Comparison of ENCODE assay signal across 1 cellular context in genomic region chr6:149935246-149935645, GRCh38.
TF ChIP-seq lines count a peak whose summit lies in the region.

No MANE protein-coding gene starts in this region.

TF ChIP-seq in HEK293, 187 proteins besides CTCF, POLR2A, EP300 and RAD21:
- TF ChIP-seq ZNF140 (tag by site-specific recombination; IDR thresholded peaks at IDR 0.05) (no peak), PRDM10 (tag by site-specific recombination; IDR thresholded peaks at IDR 0.05) (peak; percentile 28; the same call in 1 of the 2 replicates), ZNF404 (tag by site-specific recombination; IDR thresholded peaks at IDR 0.05) (no peak)
